In genomic region chr19:18290250-18291018, GRCh38 we compare ENCODE assay signal across 9 cellular contexts. TPM values are rescaled to one million over a fixed set of nuclear protein-coding genes. Genes with fewer than 3 reads are reported as not detected.
A peak's percentile ranks its signal among the peaks of the same experiment; 100 is the strongest.
DNase-seq lines count a peak whose midpoint lies in the region; ATAC-seq and TF ChIP-seq lines count a peak whose summit lies in the region.
"Had no signal": no experiment of that assay in that cellular context is flagged by ENCODE, and none has a peak within 500 bp of the region (broad histone marks: within the 10 kb centered on the region; RNA-seq: fewer than 3 reads in every experiment).

No MANE protein-coding gene starts in this region.

- peak overlapping the region; percentile 68 for H3K27ac Mint-ChIP-seq in nephron progenitor cell

- H3K27me3 Mint-ChIP-seq in nephron progenitor cell (ENCODE audit: low read depth, poor library complexity) = no peaks in the 10 kb centered on the region

- no peaks in the 10 kb centered on the region for H3K36me3 Mint-ChIP-seq in nephron progenitor cell (ENCODE audit: low read depth)

- no peaks in the 10 kb centered on the region for H3K9me3 ChIP-seq in testis

- no peaks in the 10 kb centered on the region for H3K9me3 Mint-ChIP-seq in nephron progenitor cell

- peak; percentile 34 for ATAC-seq in GM21786 (IDR thresholded peaks at IDR 0.05; ENCODE audit: unreplicated experiment)
- ATAC-seq in GM18858 (IDR thresholded peaks at IDR 0.05; ENCODE audit: unreplicated experiment) = no peak
- ATAC-seq in GM21529 (IDR thresholded peaks at IDR 0.05; ENCODE audit: unreplicated experiment) = no peak

- H3K27ac ChIP-seq in adipose tissue (ENCODE audit: low read depth, low read length) (peak overlapping the region; percentile 43), testis (peak overlapping the region; percentile 98 to 99)

- TF ChIP-seq POLR2A in testis (IDR thresholded peaks at IDR 0.05) = no peak

- 30 to 38% (median 37%) methylated on average over 15 of the region's 15 CpGs for WGBS in adipose tissue, 3 donors
- WGBS in testis, 2 donors = 42 to 52% methylated on average over 9 to 15 of the region's 15 CpGs

- intact Hi-C loops in testis (cut with DNase I; ENCODE audit: low total_unique reads) = no loop called here

- DNase-seq in T-helper 22 cell (ENCODE audit: low read depth) (peak; percentile 90), nephron progenitor cell (no peak), testis (no peak), NCI-H82 (lab: John Stamatoyannopoulos, UW) (no peak)

- H3K4me3 Mint-ChIP-seq in nephron progenitor cell = peak overlapping the region; percentile 50

- TF ChIP-seq CTCF in nephron progenitor cell (IDR thresholded peaks at IDR 0.05) = no peak
- TF ChIP-seq CTCF in testis (IDR thresholded peaks at IDR 0.05) = no peak

- no peak overlapping the region for H3K4me3 ChIP-seq in testis
- H3K4me3 ChIP-seq: lung had no signal

- H3K4me1 ChIP-seq in testis = peaks cover 40% of the 10 kb centered on the region

- no peaks in the 10 kb centered on the region for H3K27me3 ChIP-seq in testis

- no peaks in the 10 kb centered on the region for H3K36me3 ChIP-seq in testis (ENCODE audit: low read depth, missing control alignments)

- H3K4me1 Mint-ChIP-seq in nephron progenitor cell = peaks cover 67% of the 10 kb centered on the region

RNA-seq across cellular contexts. Expression of gene JUND, which starts 9.0 kb away (rescaled TPM):
- polyA plus RNA-seq in adipose tissue (100 to 1,000 TPM; 165 to 392 (median 214) TPM), testis (ENCODE audit: insufficient read depth, low read depth, low replicate concordance) (96.4 TPM)
- 100 to 1,000 TPM; 615 to 654 TPM for total RNA-seq in testis

RNA-seq across cellular contexts. Expression of gene IQCN, which starts 16.2 kb away (rescaled TPM):
- polyA plus RNA-seq in adipose tissue (10 to 100 TPM in 1 of 3 donors, 1 to 10 TPM in 2; 1.3 to 11.2 (median 1.7) TPM), testis (ENCODE audit: insufficient read depth, low read depth, low replicate concordance) (88.1 TPM)
- 10 to 100 TPM; 30.1 to 62.3 TPM for total RNA-seq in testis

RNA-seq across cellular contexts. Expression of gene LSM4, which starts 32.4 kb away (rescaled TPM):
- polyA plus RNA-seq in adipose tissue (100 to 1,000 TPM in 2 of 3 donors, 10 to 100 TPM in 1; 46.3 to 118 (median 100) TPM), testis (ENCODE audit: insufficient read depth, low read depth, low replicate concordance) (196 TPM)
- total RNA-seq in testis = 100 to 1,000 TPM; 212 to 241 TPM

RNA-seq across cellular contexts. Expression of gene PGPEP1, which starts 50.0 kb away (rescaled TPM):
- polyA plus RNA-seq in adipose tissue = 10 to 100 TPM in 2 of 3 donors, 1 to 10 TPM in 1; 9.1 to 17.2 (median 14.5) TPM
- total RNA-seq in testis = 10 to 100 TPM; 12.4 to 16.2 TPM
- 10.8 TPM for polyA plus RNA-seq in testis (ENCODE audit: insufficient read depth, low read depth, low replicate concordance)
